29 cellular contexts compared by ENCODE assay signal in genomic region chr1:3055051-3055450, GRCh38. TPM values are rescaled to one million over a fixed set of nuclear protein-coding genes. Genes with fewer than 3 reads are reported as not detected.
DNase-seq lines count a peak whose midpoint lies in the region; ATAC-seq and TF ChIP-seq lines count a peak whose summit lies in the region.
"Had no signal": no experiment of that assay in that cellular context is flagged by ENCODE, and none has a peak within 500 bp of the region (broad histone marks: within the 10 kb centered on the region; RNA-seq: fewer than 3 reads in every experiment).

No MANE protein-coding gene starts in this region.

- peaks cover 8% of the 10 kb centered on the region for H3K36me3 Mint-ChIP-seq in chondrocyte (ENCODE audit: low read depth)
- H3K36me3 Mint-ChIP-seq in type B pancreatic cell, result peaks cover 4% of the 10 kb centered on the region
- H3K36me3 Mint-ChIP-seq: CD4-positive, alpha-beta memory T cell had no signal

- H3K9me3 Mint-ChIP-seq in chondrocyte (ENCODE audit: low read depth) (peaks cover 19% of the 10 kb centered on the region), type B pancreatic cell (peaks cover 9% of the 10 kb centered on the region)
- H3K9me3 Mint-ChIP-seq in stimulated activated naive CD8-positive, alpha-beta T cell treated with anti-CD3 and anti-CD28 coated beads, Interleukin-15, amount 100 ng/mL, for 72 hours, result peaks cover 8 to 13% of the 10 kb centered on the region in 2 donors

- H3K4me1 Mint-ChIP-seq in chondrocyte (ENCODE audit: low read depth) (no peaks in the 10 kb centered on the region), type B pancreatic cell (ENCODE audit: unreplicated experiment) (no peaks in the 10 kb centered on the region)
- no peaks in the 10 kb centered on the region for H3K4me1 Mint-ChIP-seq in stimulated activated naive CD8-positive, alpha-beta T cell treated with anti-CD3 and anti-CD28 coated beads, Interleukin-15, amount 100 ng/mL, for 72 hours

- intact Hi-C loops in left cardiac atrium (cut with DNase I), result no loop called here
- intact Hi-C loops in Right ventricle myocardium inferior (cut with DNase I), result no loop called here

- H3K4me3 Mint-ChIP-seq in chondrocyte (ENCODE audit: unreplicated experiment) (no peak overlapping the region), type B pancreatic cell (no peak overlapping the region)
- H3K4me3 Mint-ChIP-seq in stimulated activated naive CD8-positive, alpha-beta T cell treated with anti-CD3 and anti-CD28 coated beads, Interleukin-15, amount 100 ng/mL, for 72 hours, result no peak overlapping the region
- H3K4me3 Mint-ChIP-seq: CD4-positive, alpha-beta memory T cell had no signal

- TF ChIP-seq CTCF in chondrocyte (IDR thresholded peaks at IDR 0.05) (no peak), omental fat pad (IDR thresholded peaks at IDR 0.05) (no peak), type B pancreatic cell (conservative IDR thresholded peaks at IDR 0.05) (no peak)

- peak; percentile 4 for DNase-seq in left cardiac atrium
- DNase-seq in Right ventricle myocardium inferior (ENCODE audit: missing footprints), result no peak
- DNase-seq in chondrocyte (ENCODE audit: low spot score), result peak; percentile 43
- DNase-seq in omental fat pad (ENCODE audit: low spot score), result peak; percentile 10
- DNase-seq in type B pancreatic cell (ENCODE audit: extremely low spot score, unreplicated experiment), result peak; percentile 42
- no peak for DNase-seq in activated CD4-positive, alpha-beta T cell treated with anti-CD3 and anti-CD28 coated beads, Interleukin-2, amount 50 U/mL, for 1 hour
- no peak for DNase-seq in stimulated activated naive CD8-positive, alpha-beta T cell treated with anti-CD3 and anti-CD28 coated beads, Interleukin-15, amount 100 ng/mL, for 72 hours
- DNase-seq: AML-193; CD4-positive, alpha-beta memory T cell; COR-L47; GM23248; HCEC 1CT; Kasumi-1; MV-4-11; NCI-H1105 treated with DMSO at 0.1 percent for 48 hours; NCI-H146; NCI-H1930; NCI-H2107; NCI-H446; NCI-H524 treated with DMSO at 0.1 percent for 48 hours; NCI-H774; NK-92 treated with Interleukin-12 subunit alpha and Interleukin-12 subunit beta, amount 100 ng/mL, for 24 hours; PC-3; RPMI8226; SHP77 had no signal

- peaks cover 49% of the 10 kb centered on the region for H3K27me3 Mint-ChIP-seq in chondrocyte (ENCODE audit: low read depth)
- H3K27me3 Mint-ChIP-seq in type B pancreatic cell, result peaks cover 57% of the 10 kb centered on the region
- H3K27me3 Mint-ChIP-seq in stimulated activated naive CD8-positive, alpha-beta T cell treated with anti-CD3 and anti-CD28 coated beads, Interleukin-15, amount 100 ng/mL, for 72 hours, result peaks cover 6% of the 10 kb centered on the region

- ATAC-seq in left cardiac atrium (no peak), Right ventricle myocardium inferior (no peak), omental fat pad (ENCODE audit: low FRiP score) (no peak)
- ATAC-seq in stimulated activated naive CD8-positive, alpha-beta T cell treated with anti-CD3 and anti-CD28 coated beads, Interleukin-15, amount 100 ng/mL, for 72 hours, result no peak
- ATAC-seq: A549, K562, PC-3 had no signal

- no peak overlapping the region for H3K27ac Mint-ChIP-seq in chondrocyte (ENCODE audit: unreplicated experiment)
- H3K27ac Mint-ChIP-seq in type B pancreatic cell, result no peak overlapping the region
- H3K27ac Mint-ChIP-seq in stimulated activated naive CD8-positive, alpha-beta T cell treated with anti-CD3 and anti-CD28 coated beads, Interleukin-15, amount 100 ng/mL, for 72 hours, result no peak overlapping the region
- H3K27ac Mint-ChIP-seq: CD4-positive, alpha-beta memory T cell had no signal

RNA-seq across cellular contexts. Expression of gene PRDM16, which starts 14.0 kb away (rescaled TPM):
- total RNA-seq in left cardiac atrium (1 to 10 TPM in 1 of 2 donors, under 1 TPM in 1; 0.99 to 1.2 TPM), Right ventricle myocardium inferior (12.8 TPM), chondrocyte (10.4 to 19.0 TPM (median 18.3 TPM) in 3 replicates), omental fat pad (1 to 10 TPM in 2 of 4 donors, under 1 TPM in 2; 0.19 to 3.8 (median 1.8) TPM), type B pancreatic cell (ENCODE audit: low replicate concordance) (10.3 and 23.6 TPM in 2 replicates)
- total RNA-seq: CD4-positive, alpha-beta memory T cell; GM23248; M059J had no signal

RNA-seq across cellular contexts. Expression of gene ACTRT2, which starts 33.8 kb away (rescaled TPM):
- total RNA-seq in left cardiac atrium (not detected), Right ventricle myocardium inferior (not detected), chondrocyte (not detected in 3 replicates), omental fat pad (not detected), type B pancreatic cell (ENCODE audit: low replicate concordance) (not detected in 2 replicates)
- total RNA-seq: CD4-positive, alpha-beta memory T cell; GM23248; K562; M059J; PC-3; SK-MEL-5 had no signal

Comparison
In these comparisons a context has a peak if more than half of its experiments do, and no peak if none do; other contexts are left out.
1. DNase-seq: peak in left cardiac atrium (single experiment), chondrocyte (single experiment), omental fat pad (single experiment) and type B pancreatic cell (single experiment); none in Right ventricle myocardium inferior (single experiment), activated CD4-positive, alpha-beta T cell treated with anti-CD3 and anti-CD28 coated beads, Interleukin-2, amount 50 U/mL, for 1 hour (single experiment) and stimulated activated naive CD8-positive, alpha-beta T cell treated with anti-CD3 and anti-CD28 coated beads, Interleukin-15, amount 100 ng/mL, for 72 hours (0 of 2).